In genomic region chr17:76679242-76679641, GRCh38 we compare ENCODE assay signal across 15 cellular contexts. TPM values are rescaled to one million over a fixed set of nuclear protein-coding genes. Genes with fewer than 3 reads are reported as not detected.
DNase-seq lines count a peak whose midpoint lies in the region; ATAC-seq and TF ChIP-seq lines count a peak whose summit lies in the region.
"Had no signal": no experiment of that assay in that cellular context is flagged by ENCODE, and none has a peak within 500 bp of the region (broad histone marks: within the 10 kb centered on the region; RNA-seq: fewer than 3 reads in every experiment).

No MANE protein-coding gene starts in this region.

- H3K4me2 ChIP-seq in DND-41 (ENCODE audit: insufficient read depth, low read length), result peak overlapping the region; percentile 55

- no peaks in the 10 kb centered on the region for H3K9me3 ChIP-seq in left ventricle myocardium inferior (replicated peaks)
- no peaks in the 10 kb centered on the region for H3K9me3 ChIP-seq in DND-41 (ENCODE audit: insufficient read depth, low read length, severe bottlenecking)

- peaks cover 36% of the 10 kb centered on the region for H3K4me1 ChIP-seq in left ventricle myocardium inferior
- H3K4me1 ChIP-seq in DND-41 (ENCODE audit: insufficient read depth, low read length), result peaks cover 30% of the 10 kb centered on the region

- intact Hi-C loops in left ventricle myocardium inferior (cut with micrococcal nuclease) (loop anchor here (10.0 kb wide), 2 partner anchors 46 to 154 kb away; partner anchors contain the start of genes JMJD6 and METTL23), Right ventricle myocardium superior (cut with DNase I) (no loop called here)

- H2AFZ ChIP-seq in DND-41 (ENCODE audit: low read depth, low read length), result no peak overlapping the region

- no peak overlapping the region for H3K4me3 ChIP-seq in left ventricle myocardium inferior
- H3K4me3 ChIP-seq in DND-41 (ENCODE audit: low read depth in 1 of 2, low read length in 2 of 2), result peak overlapping the region in 1 of 2 experiments; percentile 32; a peak in 1 of 4 replicates
- H3K4me3 ChIP-seq: GM12878 had no signal

- peak overlapping the region; percentile 37 for H3K9ac ChIP-seq in DND-41 (ENCODE audit: low read depth, low read length)

- ATAC-seq in Right ventricle myocardium superior (ENCODE audit: poor library complexity) (no peak), DND-41 (ENCODE audit: insufficient read depth, low read depth) (no peak)
- ATAC-seq: GM12878 had no signal

- H3K27me3 ChIP-seq in left ventricle myocardium inferior (ENCODE audit: low read depth) (no peaks in the 10 kb centered on the region), DND-41 (ENCODE audit: insufficient read depth, low read length, poor library complexity) (no peaks in the 10 kb centered on the region)

- DNase-seq in left ventricle myocardium inferior (no peak), Right ventricle myocardium superior (no peak), DND-41 (no peak), foreskin melanocyte (peak; percentile 43), middle frontal gyrus (ENCODE audit: extremely low spot score, low spot score) (no peak), NCI-H2107 treated with DMSO at 0.1 percent for 48 hours (lab: John Stamatoyannopoulos, UW; ENCODE audit: unreplicated experiment) (no peak), GM10266 (ENCODE audit: extremely low spot score) (no peak)
- DNase-seq: DMS53, HCEC 1CT, HFFc6 had no signal

- H3K36me3 ChIP-seq in left ventricle myocardium inferior (peaks cover 53% of the 10 kb centered on the region), DND-41 (ENCODE audit: insufficient read depth, low read length) (no peaks in the 10 kb centered on the region)

- TF ChIP-seq CTCF in left ventricle myocardium inferior (IDR thresholded peaks at IDR 0.05; ENCODE audit: borderline replicate concordance), result no peak
- TF ChIP-seq CTCF in DND-41 (IDR thresholded peaks at IDR 0.05; ENCODE audit: borderline replicate concordance, extremely low read depth, low read length, poor library complexity, severe bottlenecking), result no peak
- no peak for TF ChIP-seq CTCF in GM10266 (IDR thresholded peaks at IDR 0.05; ENCODE audit: control insufficient read depth, insufficient read depth, low read depth, missing control alignments)

- peak overlapping the region; percentile 4 for H3K27ac ChIP-seq in left ventricle myocardium inferior (replicated peaks)
- peak overlapping the region; percentile 82 for H3K27ac ChIP-seq in DND-41 (ENCODE audit: low read length)
- H3K27ac ChIP-seq: HL-60 had no signal

- H3K79me2 ChIP-seq in DND-41 (ENCODE audit: insufficient read depth, low read length), result no peaks in the 10 kb centered on the region

- no peaks in the 10 kb centered on the region for H4K20me1 ChIP-seq in DND-41 (ENCODE audit: insufficient read depth, low read length)

RNA-seq across cellular contexts. Expression of gene MXRA7, which starts 31.5 kb away (rescaled TPM):
- total RNA-seq in left ventricle myocardium inferior (411 TPM), Right ventricle myocardium superior (336 TPM)

RNA-seq across cellular contexts. Expression of gene ST6GALNAC1, which starts 35.7 kb away (rescaled TPM):
- total RNA-seq in left ventricle myocardium inferior (3.1 TPM), Right ventricle myocardium superior (2.8 TPM)
- total RNA-seq: B cell, Daoy, H4, HFFc6 had no signal

RNA-seq across cellular contexts. Expression of gene JMJD6, which starts 47.2 kb away (rescaled TPM):
- total RNA-seq in left ventricle myocardium inferior (65.2 TPM), Right ventricle myocardium superior (63.1 TPM)

RNA-seq across cellular contexts. Expression of gene METTL23, which starts 47.4 kb away (rescaled TPM):
- 21.0 TPM for total RNA-seq in left ventricle myocardium inferior
- 19.0 TPM for total RNA-seq in Right ventricle myocardium superior

RNA-seq across cellular contexts. Expression of gene SRSF2, which starts 57.9 kb away (rescaled TPM):
- total RNA-seq in left ventricle myocardium inferior (78.5 TPM), Right ventricle myocardium superior (61.2 TPM)
